21 cellular contexts compared by ENCODE assay signal in the genomic region with DNA sequence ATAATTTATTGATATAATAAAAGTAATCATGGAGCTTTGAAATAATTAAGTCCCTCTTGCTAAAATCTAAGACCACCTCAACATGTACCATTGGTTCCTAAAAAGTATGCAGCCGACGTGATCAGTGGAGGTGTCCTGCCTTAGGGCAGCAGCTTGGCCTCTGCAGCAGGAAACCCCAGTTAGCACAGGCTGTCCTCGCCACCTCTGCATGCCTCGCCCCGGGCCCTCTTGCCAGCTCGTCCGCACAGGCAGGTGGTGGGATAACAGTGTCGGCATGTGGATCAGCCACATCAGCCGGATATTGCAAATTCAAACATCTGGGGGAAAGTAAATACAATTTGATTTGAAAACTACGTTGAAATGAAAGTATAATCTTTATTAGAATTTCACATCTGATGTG.
"Had no signal": no experiment of that assay in that cellular context is flagged by ENCODE, and none has a peak within 500 bp of the region (broad histone marks: within the 10 kb centered on the region; RNA-seq: fewer than 3 reads in every experiment).

No MANE protein-coding gene starts in this region.

- H3K27ac ChIP-seq: ascending aorta, body of pancreas, KMS-11 had no signal

- H3K27ac Mint-ChIP-seq: activated CD4-positive, alpha-beta T cell treated with anti-CD3 and anti-CD28 coated beads, Interleukin-2, amount 10 ng/mL, durations not matched to agents 24 days and 14 days; T-helper 17 cell had no signal

- H3K4me1 Mint-ChIP-seq: activated CD4-positive, alpha-beta T cell treated with anti-CD3 and anti-CD28 coated beads, Interleukin-2, amount 10 ng/mL, durations not matched to agents 24 days and 14 days; activated naive CD8-positive, alpha-beta T cell treated with anti-CD3 and anti-CD28 coated beads, Interleukin-2, amount 50 U/mL, for 24 hours; WTC11 had no signal

- DNase-seq: activated CD4-positive, alpha-beta T cell treated with anti-CD3 and anti-CD28 coated beads, Interleukin-2, amount 10 ng/mL, durations not matched to agents 24 days and 14 days; activated CD4-positive, CD25-positive, alpha-beta regulatory T cell treated with anti-CD3 and anti-CD28 coated beads, Interleukin-2, amount 50 U/mL, for 72 hours; activated CD8-positive, alpha-beta T cell treated with anti-CD3 and anti-CD28 coated beads for 36 hours; activated naive CD8-positive, alpha-beta T cell treated with anti-CD3 and anti-CD28 coated beads, Interleukin-2, amount 50 U/mL, for 24 hours; amniotic stem cell; body of pancreas; central memory CD4-positive, alpha-beta T cell; NCI-H1092; NCI-H1417; NCI-H1930; NCI-H2171; NCI-H2227 treated with DMSO at 0.1 percent for 48 hours; NCI-H526; NCI-H82; SIG-M5; T-helper 17 cell; T-helper 9 cell had no signal

- H3K9me3 Mint-ChIP-seq: activated CD4-positive, alpha-beta T cell treated with anti-CD3 and anti-CD28 coated beads, Interleukin-2, amount 10 ng/mL, durations not matched to agents 24 days and 14 days; activated CD8-positive, alpha-beta T cell treated with anti-CD3 and anti-CD28 coated beads for 36 hours; activated naive CD4-positive, alpha-beta T cell treated with anti-CD3 and anti-CD28 coated beads, Interleukin-2, amount 50 U/mL, for 72 hours; activated naive CD8-positive, alpha-beta T cell treated with anti-CD3 and anti-CD28 coated beads, Interleukin-2, amount 50 U/mL, for 24 hours; WTC11 had no signal

- H3K36me3 Mint-ChIP-seq: activated naive CD4-positive, alpha-beta T cell treated with anti-CD3 and anti-CD28 coated beads, Interleukin-2, amount 50 U/mL, for 72 hours had no signal

- ATAC-seq: activated CD8-positive, alpha-beta T cell treated with anti-CD3 and anti-CD28 coated beads for 36 hours; activated naive CD4-positive, alpha-beta T cell treated with anti-CD3 and anti-CD28 coated beads, Interleukin-2, amount 50 U/mL, for 72 hours; activated naive CD8-positive, alpha-beta T cell treated with anti-CD3 and anti-CD28 coated beads, Interleukin-2, amount 50 U/mL, for 24 hours; body of pancreas; T-helper 17 cell; WTC11 had no signal

- H3K4me3 Mint-ChIP-seq: activated CD4-positive, alpha-beta T cell treated with anti-CD3 and anti-CD28 coated beads, Interleukin-2, amount 10 ng/mL, durations not matched to agents 24 days and 14 days; activated CD8-positive, alpha-beta T cell treated with anti-CD3 and anti-CD28 coated beads for 36 hours; activated naive CD8-positive, alpha-beta T cell treated with anti-CD3 and anti-CD28 coated beads, Interleukin-2, amount 50 U/mL, for 24 hours; T-helper 17 cell; WTC11 had no signal

- H3K4me3 ChIP-seq: ascending aorta, body of pancreas had no signal

- H3K27me3 Mint-ChIP-seq: activated CD4-positive, alpha-beta T cell treated with anti-CD3 and anti-CD28 coated beads, Interleukin-2, amount 10 ng/mL, durations not matched to agents 24 days and 14 days; activated CD8-positive, alpha-beta T cell treated with anti-CD3 and anti-CD28 coated beads for 36 hours; activated naive CD8-positive, alpha-beta T cell treated with anti-CD3 and anti-CD28 coated beads, Interleukin-2, amount 50 U/mL, for 24 hours; T-helper 17 cell had no signal
